ENCODE assay signal across 10 cellular contexts in the genomic region with DNA sequence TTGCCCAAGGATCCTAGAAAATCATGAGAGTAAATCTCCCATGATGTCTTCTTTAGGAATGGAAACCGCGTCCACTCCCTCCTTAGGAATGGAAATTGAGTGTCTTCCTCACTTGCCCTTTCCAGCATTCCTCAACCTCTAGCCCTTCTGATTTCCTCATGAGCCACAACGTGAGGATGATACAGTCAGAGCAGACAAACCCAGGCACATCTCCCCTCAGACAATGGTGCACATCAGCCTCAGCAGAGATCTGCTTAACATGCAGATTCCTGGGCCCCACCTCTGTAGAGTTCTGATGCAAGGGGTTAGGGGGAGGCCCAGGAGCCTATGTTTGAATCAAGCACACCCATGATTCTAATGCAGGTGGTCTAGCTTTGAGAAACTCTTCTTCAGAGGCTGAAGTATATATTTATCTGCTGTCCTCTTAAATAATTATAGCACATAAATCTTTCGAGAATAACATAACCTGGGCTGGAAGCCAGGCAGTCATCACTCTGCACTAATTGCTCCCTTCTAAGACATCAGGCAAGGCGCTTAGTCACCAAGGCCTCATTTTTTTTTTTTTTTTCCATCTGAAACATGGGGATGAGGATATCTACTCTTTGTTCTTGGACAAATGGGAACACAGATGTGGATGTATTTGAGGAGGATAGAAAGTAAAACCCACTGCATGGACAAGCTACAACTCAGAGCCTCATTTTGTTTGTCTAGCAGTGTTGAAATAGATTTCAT.
DNase-seq lines count a peak whose midpoint lies in the region; ATAC-seq and TF ChIP-seq lines count a peak whose summit lies in the region.
"Had no signal": no experiment of that assay in that cellular context is flagged by ENCODE, and none has a peak within 500 bp of the region (broad histone marks: within the 10 kb centered on the region; RNA-seq: fewer than 3 reads in every experiment).

No MANE protein-coding gene starts in this region.

- H3K4me3 Mint-ChIP-seq in neural crest cell: no peak overlapping the region
- no peak overlapping the region for H3K4me3 Mint-ChIP-seq in activated naive CD4-positive, alpha-beta T cell treated with anti-CD3 and anti-CD28 coated beads, Interleukin-2, amount 10 ng/mL, durations not matched to agents 7 days and 5 days
- H3K4me3 Mint-ChIP-seq: memory B cell had no signal

- TF ChIP-seq CTCF in neural crest cell (conservative IDR thresholded peaks at IDR 0.05): no peak

- no peaks in the 10 kb centered on the region for H3K9me3 Mint-ChIP-seq in neural crest cell
- no peaks in the 10 kb centered on the region for H3K9me3 Mint-ChIP-seq in activated naive CD4-positive, alpha-beta T cell treated with anti-CD3 and anti-CD28 coated beads, Interleukin-2, amount 10 ng/mL, durations not matched to agents 7 days and 5 days

- no peak for ATAC-seq in GM21526 (IDR thresholded peaks at IDR 0.05; ENCODE audit: low FRiP score, unreplicated experiment)
- ATAC-seq in HG03520 (IDR thresholded peaks at IDR 0.05; ENCODE audit: unreplicated experiment): no peak

- peak overlapping the region; percentile 55 for H3K27ac ChIP-seq in cingulate gyrus (ENCODE audit: low read depth, low read length)

- H3K27ac Mint-ChIP-seq in neural crest cell (ENCODE audit: unreplicated experiment): peak overlapping the region; percentile 94
- no peak overlapping the region for H3K27ac Mint-ChIP-seq in activated naive CD4-positive, alpha-beta T cell treated with anti-CD3 and anti-CD28 coated beads, Interleukin-2, amount 10 ng/mL, durations not matched to agents 7 days and 5 days
- H3K27ac Mint-ChIP-seq: memory B cell had no signal

- peaks cover 12% of the 10 kb centered on the region for H3K36me3 Mint-ChIP-seq in neural crest cell (ENCODE audit: low read depth)
- no peaks in the 10 kb centered on the region for H3K36me3 Mint-ChIP-seq in activated naive CD4-positive, alpha-beta T cell treated with anti-CD3 and anti-CD28 coated beads, Interleukin-2, amount 10 ng/mL, durations not matched to agents 7 days and 5 days

- H3K4me1 Mint-ChIP-seq in neural crest cell: no peaks in the 10 kb centered on the region
- no peaks in the 10 kb centered on the region for H3K4me1 Mint-ChIP-seq in activated naive CD4-positive, alpha-beta T cell treated with anti-CD3 and anti-CD28 coated beads, Interleukin-2, amount 10 ng/mL, durations not matched to agents 7 days and 5 days
- H3K4me1 Mint-ChIP-seq: memory B cell had no signal

- H3K27me3 Mint-ChIP-seq in neural crest cell (ENCODE audit: low read depth): no peaks in the 10 kb centered on the region
- H3K27me3 Mint-ChIP-seq in activated naive CD4-positive, alpha-beta T cell treated with anti-CD3 and anti-CD28 coated beads, Interleukin-2, amount 10 ng/mL, durations not matched to agents 7 days and 5 days: no peaks in the 10 kb centered on the region
- H3K27me3 Mint-ChIP-seq: memory B cell had no signal

- DNase-seq in EH (ENCODE audit: low read depth): peak; percentile 95
- DNase-seq in NCI-H226: peak; percentile 76
- no peak for DNase-seq in neural crest cell (ENCODE audit: low read depth, low spot score)
- DNase-seq in ureter (ENCODE audit: low spot score): no peak
- no peak for DNase-seq in activated naive CD4-positive, alpha-beta T cell treated with anti-CD3 and anti-CD28 coated beads, Interleukin-2, amount 10 ng/mL, durations not matched to agents 7 days and 5 days
- DNase-seq: MM.1S had no signal

- CTCF ChIA-PET in activated naive CD4-positive, alpha-beta T cell treated with anti-CD3 and anti-CD28 coated beads, Interleukin-2, amount 10 ng/mL, durations not matched to agents 7 days and 5 days (lab: Charles Lee): no interaction called here

Comparison
In these comparisons a context has a peak if more than half of its experiments do, and no peak if none do; other contexts are left out.
1. DNase-seq: peak in EH (single experiment) and NCI-H226 (single experiment); none in neural crest cell (single experiment), ureter (single experiment) and activated naive CD4-positive, alpha-beta T cell treated with anti-CD3 and anti-CD28 coated beads, Interleukin-2, amount 10 ng/mL, durations not matched to agents 7 days and 5 days (single experiment).